In genomic region chr2:85236107-85236506, GRCh38 we compare ENCODE assay signal across 15 cellular contexts.
A peak's percentile ranks its signal among the peaks of the same experiment; 100 is the strongest.
DNase-seq lines count a peak whose midpoint lies in the region; ATAC-seq and TF ChIP-seq lines count a peak whose summit lies in the region.
"Had no signal": no experiment of that assay in that cellular context is flagged by ENCODE, and none has a peak within 500 bp of the region (broad histone marks: within the 10 kb centered on the region; RNA-seq: fewer than 3 reads in every experiment).

No MANE protein-coding gene starts in this region.

- H2BK12ac ChIP-seq in neuronal stem cell (ENCODE audit: low read length) = no peak overlapping the region

- H2AK5ac ChIP-seq in neuronal stem cell (ENCODE audit: low read depth, low read length) = peak overlapping the region; percentile 92

- H3K27ac ChIP-seq in GM23338 (ENCODE audit: low read depth) = peak overlapping the region; percentile 96
- peak overlapping the region; percentile 21; the same call in 1 of the 2 replicates for H3K27ac ChIP-seq in HUES64 (ENCODE audit: low read depth, low read length)
- H3K27ac ChIP-seq in neuronal stem cell (replicated peaks; ENCODE audit: low read length) = no peak overlapping the region
- no peak overlapping the region for H3K27ac ChIP-seq in osteoblast (ENCODE audit: low read depth, low read length)
- H3K27ac ChIP-seq: BLaER1 treated with 17β-estradiol and CSF1 and Interleukin-3, amounts not matched to agents 10 nM and 100 nM had no signal

- H3K27me3 Mint-ChIP-seq in GM23338 (ENCODE audit: insufficient read depth, low read depth, poor library complexity) (peaks cover 35% of the 10 kb centered on the region), endothelial cell (ENCODE audit: unreplicated experiment) (peaks cover 24% of the 10 kb centered on the region)
- H3K27me3 Mint-ChIP-seq in stimulated activated naive CD8-positive, alpha-beta T cell treated with anti-CD3 and anti-CD28 coated beads, Interleukin-15, amount 100 ng/mL, for 72 hours = peaks cover 46% of the 10 kb centered on the region

- peaks cover 1% of the 10 kb centered on the region for H3K79me1 ChIP-seq in neuronal stem cell (ENCODE audit: low read depth, low read length)

- H4K20me1 ChIP-seq in GM23338 (replicated peaks; ENCODE audit: insufficient read depth) (peaks cover 7% of the 10 kb centered on the region; the same call in 1 of the 2 replicates), osteoblast (ENCODE audit: insufficient read depth, low read length) (peaks cover 24% of the 10 kb centered on the region)
- H4K20me1 ChIP-seq: BLaER1 treated with 17β-estradiol and CSF1 and Interleukin-3, amounts not matched to agents 10 nM and 100 nM had no signal

- 0 out of 2 replicates have a peak, but pooled peaks cover 4% of the 10 kb centered on the region for H3K36me3 ChIP-seq in GM23338 (ENCODE audit: insufficient read depth)
- no peaks in the 10 kb centered on the region for H3K36me3 ChIP-seq in HUES64 (ENCODE audit: insufficient read depth, low read length)
- peaks cover 0 to 2% of the 10 kb centered on the region in 2 donors for H3K36me3 ChIP-seq in neuronal stem cell (replicated peaks in 1 of 2; ENCODE audit: control insufficient read depth in 2 of 2, insufficient read depth in 2 of 2, low read length in 2 of 2)
- H3K36me3 ChIP-seq in osteoblast (ENCODE audit: insufficient read depth, low read length) = no peaks in the 10 kb centered on the region
- H3K36me3 ChIP-seq: BLaER1 treated with 17β-estradiol and CSF1 and Interleukin-3, amounts not matched to agents 10 nM and 100 nM had no signal

- H3K27me3 ChIP-seq in GM23338 (ENCODE audit: insufficient read depth) = no peaks in the 10 kb centered on the region
- no peaks in the 10 kb centered on the region for H3K27me3 ChIP-seq in HUES64 (ENCODE audit: insufficient read depth, low read length)
- H3K27me3 ChIP-seq in neuronal stem cell (ENCODE audit: control insufficient read depth in 3 of 3, insufficient read depth in 3 of 3, low read depth in 1 of 3, low read length in 3 of 3) = no peaks in the 10 kb centered on the region
- H3K27me3 ChIP-seq in osteoblast (ENCODE audit: insufficient read depth, low read length) = no peaks in the 10 kb centered on the region
- H3K27me3 ChIP-seq: BLaER1 treated with 17β-estradiol and CSF1 and Interleukin-3, amounts not matched to agents 10 nM and 100 nM had no signal

- H3K36me3 Mint-ChIP-seq in GM23338 (ENCODE audit: low read depth) (peaks cover 28% of the 10 kb centered on the region), endothelial cell (ENCODE audit: low read depth, unreplicated experiment) (peaks cover 15% of the 10 kb centered on the region)
- H3K36me3 Mint-ChIP-seq: CD4-positive, CD25-positive, alpha-beta regulatory T cell had no signal

- peak overlapping the region; percentile 66 for H3K18ac ChIP-seq in neuronal stem cell (ENCODE audit: low read length)

- 94% methylated on average over 3 of the region's 3 CpGs for WGBS in HUES64
- no CpG with 5 or more reads among the region's 3 CpGs for WGBS in neuronal stem cell (ENCODE audit: extremely low coverage in 2 of 2, insufficient read length in 2 of 2, insufficient replicate concordance in 1 of 2), 2 donors

- no peak overlapping the region for H3K14ac ChIP-seq in neuronal stem cell (ENCODE audit: low read length)

- H4K8ac ChIP-seq in neuronal stem cell (ENCODE audit: low read depth, low read length) = no peak overlapping the region

- H3K4me1 Mint-ChIP-seq in GM23338 = peaks cover 84% of the 10 kb centered on the region
- peaks cover 67% of the 10 kb centered on the region for H3K4me1 Mint-ChIP-seq in endothelial cell (ENCODE audit: unreplicated experiment)
- no peaks in the 10 kb centered on the region for H3K4me1 Mint-ChIP-seq in stimulated activated naive CD8-positive, alpha-beta T cell treated with anti-CD3 and anti-CD28 coated beads, Interleukin-15, amount 100 ng/mL, for 72 hours

- peaks cover 23% of the 10 kb centered on the region for H3F3A ChIP-seq in GM23338 (replicated peaks; ENCODE audit: low read depth)

- H3K4me1 ChIP-seq in GM23338 (ENCODE audit: insufficient read depth) = peaks cover 90% of the 10 kb centered on the region
- peaks cover 62% of the 10 kb centered on the region for H3K4me1 ChIP-seq in HUES64 (ENCODE audit: insufficient read depth, low read length)
- peaks cover 37 to 57% of the 10 kb centered on the region in 2 donors for H3K4me1 ChIP-seq in neuronal stem cell (ENCODE audit: control insufficient read depth in 2 of 2, insufficient read depth in 1 of 2, low read depth in 1 of 2, low read length in 2 of 2)
- H3K4me1 ChIP-seq in osteoblast (ENCODE audit: insufficient read depth, low read length) = no peaks in the 10 kb centered on the region

- no peak overlapping the region for H2BK15ac ChIP-seq in neuronal stem cell (ENCODE audit: low read length)

- H3K4me3 Mint-ChIP-seq in GM23338 (peak overlapping the region; percentile 10; the same call in 2 of the 3 replicates), endothelial cell (ENCODE audit: unreplicated experiment) (no peak overlapping the region)
- no peak overlapping the region for H3K4me3 Mint-ChIP-seq in stimulated activated naive CD8-positive, alpha-beta T cell treated with anti-CD3 and anti-CD28 coated beads, Interleukin-15, amount 100 ng/mL, for 72 hours
- H3K4me3 Mint-ChIP-seq: CD4-positive, CD25-positive, alpha-beta regulatory T cell; HFFc6 had no signal

- H3K79me2 ChIP-seq in GM23338 (replicated peaks; ENCODE audit: insufficient read depth) = peaks cover 87% of the 10 kb centered on the region
- H3K79me2 ChIP-seq in osteoblast (ENCODE audit: insufficient read depth, low read length) = no peaks in the 10 kb centered on the region

- H2AFZ ChIP-seq in GM23338 (no peak overlapping the region), neuronal stem cell (ENCODE audit: low read length) (no peak overlapping the region), osteoblast (ENCODE audit: low read length) (no peak overlapping the region)

- H3K27ac Mint-ChIP-seq in GM23338 (peak overlapping the region; percentile 99), endothelial cell (ENCODE audit: unreplicated experiment) (peak overlapping the region; percentile 51)
- no peak overlapping the region for H3K27ac Mint-ChIP-seq in stimulated activated naive CD8-positive, alpha-beta T cell treated with anti-CD3 and anti-CD28 coated beads, Interleukin-15, amount 100 ng/mL, for 72 hours
- H3K27ac Mint-ChIP-seq: CD4-positive, CD25-positive, alpha-beta regulatory T cell; HFFc6 had no signal

- H2BK120ac ChIP-seq in neuronal stem cell (ENCODE audit: low read depth, low read length) = peak overlapping the region; percentile 43

- H3K9me3 ChIP-seq in HUES64 (ENCODE audit: insufficient read depth, low read depth, low read length) (no peaks in the 10 kb centered on the region), neuronal stem cell (replicated peaks in 1 of 2; ENCODE audit: control insufficient read depth in 2 of 2, insufficient read depth in 1 of 2, low read depth in 1 of 2, low read length in 2 of 2) (no peaks in the 10 kb centered on the region), osteoblast (ENCODE audit: low read depth, low read length) (no peaks in the 10 kb centered on the region)
- H3K9me3 ChIP-seq: BLaER1 treated with 17β-estradiol and CSF1 and Interleukin-3, amounts not matched to agents 10 nM and 100 nM had no signal

- no peak for DNase-seq in GM23338 (ENCODE audit: low spot score)
- DNase-seq in endothelial cell (ENCODE audit: low spot score) = no peak
- DNase-seq in neuronal stem cell (ENCODE audit: low spot score) = no peak
- no peak for DNase-seq in osteoblast (ENCODE audit: insufficient read length, low spot score, missing footprints)
- no peak for DNase-seq in stimulated activated naive CD8-positive, alpha-beta T cell treated with anti-CD3 and anti-CD28 coated beads, Interleukin-15, amount 100 ng/mL, for 72 hours
- DNase-seq: ACHN; CD4-positive, CD25-positive, alpha-beta regulatory T cell; GF-D8; GOT3; HCEC 1CT; HFFc6; IMR-90 had no signal

- H3K4me3 ChIP-seq in GM23338 (no peak overlapping the region), HUES64 (ENCODE audit: low read length) (no peak overlapping the region), neuronal stem cell (ENCODE audit: low read length in 2 of 2) (no peak overlapping the region), osteoblast (ENCODE audit: insufficient read depth, low read length) (no peak overlapping the region)
- H3K4me3 ChIP-seq: BLaER1 treated with 17β-estradiol and CSF1 and Interleukin-3, amounts not matched to agents 10 nM and 100 nM had no signal

- H3K4ac ChIP-seq in neuronal stem cell (ENCODE audit: low read length) = no peak overlapping the region

- H3K9me3 Mint-ChIP-seq in GM23338 (no peaks in the 10 kb centered on the region), endothelial cell (ENCODE audit: unreplicated experiment) (no peaks in the 10 kb centered on the region)
- no peaks in the 10 kb centered on the region for H3K9me3 Mint-ChIP-seq in stimulated activated naive CD8-positive, alpha-beta T cell treated with anti-CD3 and anti-CD28 coated beads, Interleukin-15, amount 100 ng/mL, for 72 hours
- H3K9me3 Mint-ChIP-seq: HFFc6 had no signal

- no peak for TF ChIP-seq CTCF in GM23338 (conservative IDR thresholded peaks at IDR 0.05; ENCODE audit: low read depth in 2 of 2)
- TF ChIP-seq CTCF in endothelial cell (IDR thresholded peaks at IDR 0.05; ENCODE audit: unreplicated experiment) = no peak
- no peak for TF ChIP-seq CTCF in osteoblast (IDR thresholded peaks at IDR 0.05; ENCODE audit: extremely low read depth, low read depth, low read length)

- ATAC-seq in GM23338 (no peak), GM19351 (IDR thresholded peaks at IDR 0.05; ENCODE audit: unreplicated experiment) (no peak)
- no peak for ATAC-seq in stimulated activated naive CD8-positive, alpha-beta T cell treated with anti-CD3 and anti-CD28 coated beads, Interleukin-15, amount 100 ng/mL, for 72 hours

- H3K9ac ChIP-seq in HUES64 (ENCODE audit: low read depth, low read length) (no peak overlapping the region), neuronal stem cell (ENCODE audit: low read depth, low read length, poor library complexity) (no peak overlapping the region)
- H3K9ac ChIP-seq: BLaER1 treated with 17β-estradiol and CSF1 and Interleukin-3, amounts not matched to agents 10 nM and 100 nM had no signal

- H3K9me2 ChIP-seq in GM23338 (ENCODE audit: insufficient read depth) = no peaks in the 10 kb centered on the region

- H4K91ac ChIP-seq in neuronal stem cell (ENCODE audit: low read depth, low read length, poor library complexity) = no peak overlapping the region

- peak overlapping the region; percentile 56 for H2BK5ac ChIP-seq in neuronal stem cell (ENCODE audit: low read length)

- H3K4me2 ChIP-seq in GM23338 = peak overlapping the region; percentile 81
- H3K4me2 ChIP-seq in neuronal stem cell (ENCODE audit: insufficient read depth, low read length, poor library complexity, severe bottlenecking) = no peak overlapping the region
- no peak overlapping the region for H3K4me2 ChIP-seq in osteoblast (ENCODE audit: insufficient read depth, low read length)

- no peak overlapping the region for H3K23ac ChIP-seq in neuronal stem cell (ENCODE audit: low read depth, low read length, poor library complexity)

TF ChIP-seq in GM23338, 12 proteins besides CTCF, POLR2A, EP300 and RAD21 (continues in another document):
- TF ChIP-seq ZNF331 (CRISPR knock-in tag; IDR thresholded peaks at IDR 0.05; ENCODE audit: low read depth) (no peak), EZH2 (IDR thresholded peaks at IDR 0.05; ENCODE audit: low read depth, unreplicated experiment) (no peak), ZNF114 (CRISPR knock-in tag; IDR thresholded peaks at IDR 0.05) (no peak), EZH2phosphoT487 (IDR thresholded peaks at IDR 0.05; ENCODE audit: unreplicated experiment) (no peak)

Comparison
In these comparisons a context has a peak if more than half of its experiments do, and no peak if none do; other contexts are left out.
1. H3K27ac ChIP-seq: peak in GM23338 (single experiment) and HUES64 (single experiment); none in neuronal stem cell (single experiment) and osteoblast (single experiment).
2. H3K27ac Mint-ChIP-seq: peak in GM23338 (single experiment) and endothelial cell (single experiment); none in stimulated activated naive CD8-positive, alpha-beta T cell treated with anti-CD3 and anti-CD28 coated beads, Interleukin-15, amount 100 ng/mL, for 72 hours (0 of 2).